ENCODE assay signal across 8 cellular contexts in the genomic region with DNA sequence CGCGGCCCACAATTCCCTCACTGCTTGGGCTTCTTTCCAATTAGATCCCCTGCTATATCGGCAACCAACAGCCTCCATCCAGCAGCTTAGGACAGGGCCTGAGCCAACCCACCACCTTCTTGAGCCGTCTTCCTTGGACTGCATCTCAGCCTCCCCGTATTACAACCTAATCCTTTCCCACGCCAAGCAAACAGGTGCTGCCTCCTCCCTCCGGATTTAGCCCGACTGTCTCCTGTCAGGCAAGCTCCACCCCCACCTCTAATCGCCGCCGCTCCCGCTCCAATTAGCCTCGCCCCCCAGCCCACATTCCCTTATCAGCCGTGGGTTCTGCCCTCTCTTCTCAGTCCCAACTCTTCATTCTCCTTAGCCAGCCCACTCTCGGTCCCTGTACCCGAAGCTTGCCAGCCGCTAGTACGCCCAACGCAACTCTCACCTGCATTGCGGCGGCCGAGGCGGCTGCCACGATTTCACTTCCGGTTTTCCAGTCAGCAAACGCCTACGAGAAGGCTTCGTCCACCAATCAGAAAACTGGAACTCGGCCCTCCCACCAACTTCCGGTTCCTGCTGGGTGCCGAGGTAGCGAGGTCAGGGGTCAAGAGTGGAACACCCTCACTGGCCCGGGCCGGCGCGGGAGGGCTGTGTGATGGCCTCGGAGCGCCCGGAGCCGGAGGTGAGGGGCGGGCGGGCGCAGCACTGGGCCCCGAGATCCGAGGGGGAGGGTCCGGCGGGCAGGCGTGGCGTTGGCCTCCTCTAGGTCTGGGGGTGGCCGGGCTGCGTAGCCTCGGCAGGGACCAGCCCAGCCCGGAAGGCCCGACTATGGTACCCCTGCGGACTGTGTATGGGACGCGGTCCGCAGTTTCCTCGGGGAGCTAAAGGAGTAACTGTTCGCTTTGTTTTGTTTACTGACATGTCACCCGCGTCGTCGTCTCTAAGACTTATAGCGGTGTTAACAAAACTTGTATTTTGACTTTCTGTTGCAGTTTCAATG. TPM values are rescaled to one million over a fixed set of nuclear protein-coding genes. Genes with fewer than 3 reads are reported as not detected.
A peak's percentile ranks its signal among the peaks of the same experiment; 100 is the strongest.
DNase-seq lines count a peak whose midpoint lies in the region; ATAC-seq and TF ChIP-seq lines count a peak whose summit lies in the region.

A gene with protein sequence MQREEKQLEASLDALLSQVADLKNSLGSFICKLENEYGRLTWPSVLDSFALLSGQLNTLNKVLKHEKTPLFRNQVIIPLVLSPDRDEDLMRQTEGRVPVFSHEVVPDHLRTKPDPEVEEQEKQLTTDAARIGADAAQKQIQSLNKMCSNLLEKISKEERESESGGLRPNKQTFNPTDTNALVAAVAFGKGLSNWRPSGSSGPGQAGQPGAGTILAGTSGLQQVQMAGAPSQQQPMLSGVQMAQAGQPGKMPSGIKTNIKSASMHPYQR (minus strand): TSS at position 475 of the 988 bp plus-strand sequence. CDS start 36 bp downstream, at position 439.
A gene (plus strand): TSS at position 574 of the 988 bp plus-strand sequence. CDS start 70 bp downstream, at position 644.

- TF ChIP-seq CTCF in Peyer's patch (IDR thresholded peaks at IDR 0.05) = no peak

- ATAC-seq in GM21737 (IDR thresholded peaks at IDR 0.05; ENCODE audit: unreplicated experiment) (peak; percentile 90), esophagus mucosa (peak; percentile 79)

- no peaks in the 10 kb centered on the region for H3K9me3 ChIP-seq in KOPT-K1 (ENCODE audit: insufficient read depth, low read length, poor library complexity, severe bottlenecking)
- no peaks in the 10 kb centered on the region for H3K9me3 ChIP-seq in Peyer's patch
- no peaks in the 10 kb centered on the region for H3K9me3 ChIP-seq in muscle layer of colon (ENCODE audit: low read length)

- TF ChIP-seq POLR2A in Peyer's patch (IDR thresholded peaks at IDR 0.05) = peak; percentile 90

- DNase-seq in DMS53 (lab: John Stamatoyannopoulos, UW) (peak; percentile 96), Peyer's patch (peak; percentile 96 to 98 (median 97))
- peak; percentile 96 to 97 for DNase-seq in activated T-cell treated with anti-CD3 and anti-CD28 coated beads, Interleukin-2, amount 50 U/mL, for 48 hours
- DNase-seq in stimulated activated CD8-positive, alpha-beta memory T cell treated with anti-CD3 and anti-CD28 coated beads, Interleukin-7, amount 100 ng/mL, for 1 hour (ENCODE audit: low read depth in 2 of 2) = peak; percentile 82 to 89

- H3K27ac ChIP-seq in KOPT-K1 (ENCODE audit: low read depth, low read length, poor library complexity, severe bottlenecking) (peak within 1 kb of the TSS; percentile 84), Peyer's patch (peak within 1 kb of the TSS; percentile 84 to 93 (median 90)), muscle layer of colon (ENCODE audit: low read depth, low read length) (peak within 1 kb of the TSS; percentile 70)

- H3K9ac ChIP-seq in muscle layer of colon (ENCODE audit: low read length) = peak within 1 kb of the TSS; percentile 75

- H3K27me3 ChIP-seq in Peyer's patch (no peaks in the 10 kb centered on the region), muscle layer of colon (ENCODE audit: control insufficient read depth in 1 of 2, insufficient read depth in 2 of 2, low read length in 2 of 2) (no peaks in the 10 kb centered on the region)

- H3K36me3 ChIP-seq in KOPT-K1 (ENCODE audit: insufficient read depth, low read length) (peaks cover 34% of the 10 kb centered on the region), Peyer's patch (peaks cover 0 to 27% (median 0%) of the 10 kb centered on the region in 3 donors), muscle layer of colon (ENCODE audit: insufficient read depth, low read length) (peaks cover 43% of the 10 kb centered on the region)

- H3K4me1 ChIP-seq in Peyer's patch = peaks cover 0 to 21% (median 4%) of the 10 kb centered on the region in 4 donors
- H3K4me1 ChIP-seq in muscle layer of colon (ENCODE audit: insufficient read depth, low read length) = peaks cover 33% of the 10 kb centered on the region

- H3K4me3 ChIP-seq in Peyer's patch = peak within 1 kb of the TSS; percentile 79 to 96 (median 92)
- H3K4me3 ChIP-seq in muscle layer of colon (ENCODE audit: low read depth in 1 of 2, low read length in 2 of 2) = peak within 1 kb of the TSS; percentile 69 to 90

RNA-seq across cellular contexts. Expression of the first gene that starts in this region (rescaled TPM):
- 10 to 100 TPM; 36.1 to 58.6 (median 38.7) TPM for total RNA-seq in Peyer's patch
- total RNA-seq in esophagus mucosa = 46.0 TPM

RNA-seq across cellular contexts. Expression of the second gene that starts in this region (rescaled TPM):
- 100 to 1,000 TPM in 2 of 4 donors, 10 to 100 TPM in 2; 76.9 to 129 (median 104) TPM for total RNA-seq in Peyer's patch
- 22.0 TPM for total RNA-seq in esophagus mucosa

Comparison
In these comparisons a context has a peak if more than half of its experiments do, and no peak if none do; other contexts are left out.
1. Peak in every context shown above with its lines: DNase-seq, ATAC-seq, H3K4me3 ChIP-seq and H3K27ac ChIP-seq.